In genomic region chr3:94360982-94361381, GRCh38 we compare ENCODE assay signal across 13 cellular contexts.
A peak's percentile ranks its signal among the peaks of the same experiment; 100 is the strongest.
DNase-seq lines count a peak whose midpoint lies in the region; ATAC-seq and TF ChIP-seq lines count a peak whose summit lies in the region.
"Had no signal": no experiment of that assay in that cellular context is flagged by ENCODE, and none has a peak within 500 bp of the region (broad histone marks: within the 10 kb centered on the region; RNA-seq: fewer than 3 reads in every experiment).

No MANE protein-coding gene starts in this region.

- H3K36me3 ChIP-seq in breast epithelium (no peaks in the 10 kb centered on the region), uterus (no peaks in the 10 kb centered on the region)

- H3K4me3 Mint-ChIP-seq in MCF 10A (ENCODE audit: unreplicated experiment): no peak overlapping the region
- no peak overlapping the region for H3K4me3 Mint-ChIP-seq in activated CD4-positive, alpha-beta memory T cell treated with anti-CD3 and anti-CD28 coated beads, Interleukin-2, amount 10 ng/mL, durations not matched to agents 7 days and 5 days
- H3K4me3 Mint-ChIP-seq: activated naive CD4-positive, alpha-beta T cell treated with anti-CD3 and anti-CD28 coated beads, Interleukin-2, amount 10 ng/mL, durations not matched to agents 7 days and 5 days; naive B cell had no signal

- no peaks in the 10 kb centered on the region for H3K9me3 Mint-ChIP-seq in MCF 10A (ENCODE audit: unreplicated experiment)
- peaks cover 3% of the 10 kb centered on the region for H3K9me3 Mint-ChIP-seq in activated CD4-positive, alpha-beta memory T cell treated with anti-CD3 and anti-CD28 coated beads, Interleukin-2, amount 10 ng/mL, durations not matched to agents 7 days and 5 days
- H3K9me3 Mint-ChIP-seq: activated naive CD4-positive, alpha-beta T cell treated with anti-CD3 and anti-CD28 coated beads, Interleukin-2, amount 10 ng/mL, durations not matched to agents 7 days and 5 days had no signal

- H3K27ac ChIP-seq in breast epithelium (no peak overlapping the region), uterus (no peak overlapping the region)
- H3K27ac ChIP-seq: HL-60, VCaP had no signal

- H3K27me3 Mint-ChIP-seq in MCF 10A (ENCODE audit: insufficient read depth, unreplicated experiment): peaks cover 10% of the 10 kb centered on the region
- H3K27me3 Mint-ChIP-seq in activated CD4-positive, alpha-beta memory T cell treated with anti-CD3 and anti-CD28 coated beads, Interleukin-2, amount 10 ng/mL, durations not matched to agents 7 days and 5 days: no peaks in the 10 kb centered on the region
- H3K27me3 Mint-ChIP-seq: activated naive CD4-positive, alpha-beta T cell treated with anti-CD3 and anti-CD28 coated beads, Interleukin-2, amount 10 ng/mL, durations not matched to agents 7 days and 5 days; naive B cell had no signal

- H3K4me3 ChIP-seq in breast epithelium (no peak overlapping the region), fibroblast of pulmonary artery (replicated peaks; ENCODE audit: low read depth, low read length) (no peak overlapping the region), uterus (no peak overlapping the region)

- H3K4me1 ChIP-seq in breast epithelium (no peaks in the 10 kb centered on the region), uterus (no peaks in the 10 kb centered on the region)

- CTCF ChIA-PET in MCF 10A (lab: Yijun Ruan, JAX): interaction anchor here (1.1 kb wide), 1 partner anchor 16 kb away, joined by 3 read pairs; no protein-coding TSS in a partner anchor
- CTCF ChIA-PET in activated CD4-positive, alpha-beta memory T cell treated with anti-CD3 and anti-CD28 coated beads, Interleukin-2, amount 10 ng/mL, durations not matched to agents 7 days and 5 days (lab: Charles Lee): no interaction called here

- no peak for TF ChIP-seq CTCF in MCF 10A (IDR thresholded peaks at IDR 0.05; ENCODE audit: unreplicated experiment)
- no peak for TF ChIP-seq CTCF in breast epithelium (IDR thresholded peaks at IDR 0.05)
- no peak for TF ChIP-seq CTCF in fibroblast of pulmonary artery (IDR thresholded peaks at IDR 0.05; ENCODE audit: low read length, missing control alignments)
- no peak for TF ChIP-seq CTCF in uterus (IDR thresholded peaks at IDR 0.05)

- intact Hi-C loops in MCF 10A (cut with micrococcal nuclease): no loop called here
- intact Hi-C loops in breast epithelium (cut with DNase I; ENCODE audit: low total_unique reads): no loop called here
- intact Hi-C loops in uterus (cut with DNase I; ENCODE audit: low total_unique reads): no loop called here

- peak; percentile 43 for DNase-seq in MCF 10A (ENCODE audit: unreplicated experiment)
- DNase-seq in breast epithelium (ENCODE audit: low spot score in 2 of 2): no peak
- peak; percentile 7 for DNase-seq in fibroblast of pulmonary artery (ENCODE audit: low read depth)
- peak; percentile 18 for DNase-seq in mucosa of gallbladder (ENCODE audit: low spot score)
- DNase-seq in uterus: peak; percentile 23 to 48
- no peak for DNase-seq in activated CD4-positive, alpha-beta memory T cell treated with anti-CD3 and anti-CD28 coated beads, Interleukin-2, amount 10 ng/mL, durations not matched to agents 7 days and 5 days
- DNase-seq: activated naive CD4-positive, alpha-beta T cell treated with anti-CD3 and anti-CD28 coated beads, Interleukin-2, amount 10 ng/mL, durations not matched to agents 7 days and 5 days; naive B cell had no signal

- POLR2A ChIA-PET in MCF 10A (lab: Yijun Ruan, JAX): no interaction called here
- POLR2A ChIA-PET in activated CD4-positive, alpha-beta memory T cell treated with anti-CD3 and anti-CD28 coated beads, Interleukin-2, amount 10 ng/mL, durations not matched to agents 7 days and 5 days (lab: Charles Lee): no interaction called here

- H3K27ac Mint-ChIP-seq in MCF 10A (ENCODE audit: low read depth, unreplicated experiment): no peak overlapping the region
- H3K27ac Mint-ChIP-seq in activated CD4-positive, alpha-beta memory T cell treated with anti-CD3 and anti-CD28 coated beads, Interleukin-2, amount 10 ng/mL, durations not matched to agents 7 days and 5 days: no peak overlapping the region
- H3K27ac Mint-ChIP-seq: activated naive CD4-positive, alpha-beta T cell treated with anti-CD3 and anti-CD28 coated beads, Interleukin-2, amount 10 ng/mL, durations not matched to agents 7 days and 5 days; naive B cell had no signal

- no peaks in the 10 kb centered on the region for H3K9me3 ChIP-seq in breast epithelium
- H3K9me3 ChIP-seq in uterus: no peaks in the 10 kb centered on the region

- ATAC-seq in GM19397 (IDR thresholded peaks at IDR 0.05; ENCODE audit: unreplicated experiment) (no peak), HG03159 (IDR thresholded peaks at IDR 0.05; ENCODE audit: unreplicated experiment) (no peak)
- ATAC-seq: HCT116 had no signal

- TF ChIP-seq POLR2A in breast epithelium (IDR thresholded peaks at IDR 0.05) (no peak), uterus (IDR thresholded peaks at IDR 0.05) (no peak)

- H3K27me3 ChIP-seq in breast epithelium: no peaks in the 10 kb centered on the region
- no peaks in the 10 kb centered on the region for H3K27me3 ChIP-seq in uterus

- H3K36me3 Mint-ChIP-seq in MCF 10A (ENCODE audit: insufficient read depth, unreplicated experiment): no peaks in the 10 kb centered on the region
- H3K36me3 Mint-ChIP-seq in activated CD4-positive, alpha-beta memory T cell treated with anti-CD3 and anti-CD28 coated beads, Interleukin-2, amount 10 ng/mL, durations not matched to agents 7 days and 5 days (ENCODE audit: low read depth): no peaks in the 10 kb centered on the region
- H3K36me3 Mint-ChIP-seq: activated naive CD4-positive, alpha-beta T cell treated with anti-CD3 and anti-CD28 coated beads, Interleukin-2, amount 10 ng/mL, durations not matched to agents 7 days and 5 days; naive B cell had no signal

- H3K4me1 Mint-ChIP-seq in MCF 10A (ENCODE audit: insufficient read depth, unreplicated experiment): no peaks in the 10 kb centered on the region
- no peaks in the 10 kb centered on the region for H3K4me1 Mint-ChIP-seq in activated CD4-positive, alpha-beta memory T cell treated with anti-CD3 and anti-CD28 coated beads, Interleukin-2, amount 10 ng/mL, durations not matched to agents 7 days and 5 days
- H3K4me1 Mint-ChIP-seq: activated naive CD4-positive, alpha-beta T cell treated with anti-CD3 and anti-CD28 coated beads, Interleukin-2, amount 10 ng/mL, durations not matched to agents 7 days and 5 days; naive B cell had no signal

- no TSS peak for BruUV-seq in MCF 10A (replicated peaks; lab: Mats Ljungman, UMichigan)

Comparison
In these comparisons a context has a peak if more than half of its experiments do, and no peak if none do; other contexts are left out.
1. DNase-seq: peak in MCF 10A (single experiment), fibroblast of pulmonary artery (single experiment), mucosa of gallbladder (single experiment) and uterus (2 of 2); none in breast epithelium (0 of 2) and activated CD4-positive, alpha-beta memory T cell treated with anti-CD3 and anti-CD28 coated beads, Interleukin-2, amount 10 ng/mL, durations not matched to agents 7 days and 5 days (single experiment).